In genomic region chr11:104625246-104625645, GRCh38 we compare ENCODE assay signal across 22 cellular contexts.
A peak's percentile ranks its signal among the peaks of the same experiment; 100 is the strongest.
DNase-seq lines count a peak whose midpoint lies in the region; ATAC-seq, FAIRE-seq and TF ChIP-seq lines count a peak whose summit lies in the region.
"Had no signal": no experiment of that assay in that cellular context is flagged by ENCODE, and none has a peak within 500 bp of the region (broad histone marks: within the 10 kb centered on the region; RNA-seq: fewer than 3 reads in every experiment).

No MANE protein-coding gene starts in this region.

- no peak for TF ChIP-seq CTCF in RWPE1 (conservative IDR thresholded peaks at IDR 0.05; ENCODE audit: low read depth)
- no peak for TF ChIP-seq CTCF in endothelial cell of umbilical vein (IDR thresholded peaks at IDR 0.05; ENCODE audit: extremely low read depth in 1 of 2, insufficient read depth in 1 of 2, low read depth in 1 of 2, low read length in 2 of 2)

- POLR2A ChIA-PET in RWPE1 (lab: Yijun Ruan, JAX; ENCODE audit: low non-redundant PET) = no interaction called here
- POLR2A ChIA-PET in endothelial cell of umbilical vein (lab: Charles Lee) = no interaction called here

- no peaks in the 10 kb centered on the region for H3K79me2 ChIP-seq in endothelial cell of umbilical vein (ENCODE audit: control insufficient read depth, insufficient read depth, low read length)

- intact Hi-C loops in endothelial cell of umbilical vein (cut with micrococcal nuclease) = no loop called here

- FAIRE-seq in endothelial cell of umbilical vein (lab: Jason Lieb, UNC) = no peak
- FAIRE-seq: GM12878 had no signal

- peaks cover 5% of the 10 kb centered on the region for H3K4me1 ChIP-seq in endothelial cell of umbilical vein (ENCODE audit: control insufficient read depth, extremely low read depth, insufficient read depth, low read length)
- H3K4me1 ChIP-seq: gastrocnemius medialis, prostate gland, spleen, testis had no signal

- no peaks in the 10 kb centered on the region for H3K9me1 ChIP-seq in endothelial cell of umbilical vein (replicated peaks; ENCODE audit: control insufficient read depth, extremely low read depth, insufficient read depth, low read length)

- H3K36me3 ChIP-seq in endothelial cell of umbilical vein (ENCODE audit: control insufficient read depth in 2 of 2, extremely low read depth in 1 of 2, insufficient read depth in 2 of 2, low read length in 2 of 2) = no peaks in the 10 kb centered on the region
- H3K36me3 ChIP-seq: gastrocnemius medialis, MG63, prostate gland, spleen, WERI-Rb-1 had no signal

- no peak overlapping the region for H3K4me3 ChIP-seq in endothelial cell of umbilical vein (replicated peaks in 1 of 3; ENCODE audit: insufficient read depth in 1 of 3, low read depth in 1 of 3, low read length in 3 of 3)
- H3K4me3 ChIP-seq: gastrocnemius medialis, GM12878, MG63, prostate gland, spleen, testis had no signal

- no peak overlapping the region for H2AFZ ChIP-seq in endothelial cell of umbilical vein (ENCODE audit: low read depth, low read length)

- H3K27ac ChIP-seq in RWPE1 = no peak overlapping the region
- no peak overlapping the region for H3K27ac ChIP-seq in endothelial cell of umbilical vein (ENCODE audit: insufficient read depth, low read depth, low read length)
- H3K27ac ChIP-seq: gastrocnemius medialis, prostate gland, spleen, testis, WERI-Rb-1 had no signal

- no peaks in the 10 kb centered on the region for H4K20me1 ChIP-seq in endothelial cell of umbilical vein (replicated peaks; ENCODE audit: control insufficient read depth, extremely low read depth, insufficient read depth, low read length)

- no peak for ATAC-seq in HG03378 (IDR thresholded peaks at IDR 0.05; ENCODE audit: unreplicated experiment)
- ATAC-seq: activated T-cell treated with anti-CD3 and anti-CD28 coated beads, Interleukin-2, amount 50 U/mL, for 4 hours; effector memory CD8-positive, alpha-beta T cell; gastrocnemius medialis; GM12878; left colon had no signal

- no peaks in the 10 kb centered on the region for H3K9me3 ChIP-seq in endothelial cell of umbilical vein (replicated peaks; ENCODE audit: control insufficient read depth, insufficient read depth, low read length)
- H3K9me3 ChIP-seq: gastrocnemius medialis, MG63, prostate gland, spleen, testis had no signal

- H3K9ac ChIP-seq in endothelial cell of umbilical vein (replicated peaks; ENCODE audit: extremely low read depth, insufficient read depth, low read length) = no peak overlapping the region

- BruUV-seq in endothelial cell of umbilical vein (replicated peaks; lab: Mats Ljungman, UMichigan) = no TSS peak

- dilution Hi-C loops in endothelial cell of umbilical vein (cut with MboI; ENCODE audit: extremely low pct_ligation_motif_present, low sequenced_read_pairs) = no loop called here

- CTCF ChIA-PET in RWPE1 (lab: Yijun Ruan, JAX) = interaction anchor here (0.6 to 0.7 kb wide), 3 partner anchors 13 to 577 kb away, joined by 3 to 6 read pairs (median 3); no protein-coding TSS in a partner anchor
- CTCF ChIA-PET in endothelial cell of umbilical vein (lab: Charles Lee) = interaction anchor here (0.9 to 1.9 kb wide), 5 partner anchors 9 to 1238 kb away, joined by 3 to 8 read pairs (median 3); no protein-coding TSS in a partner anchor

- H3K4me2 ChIP-seq in endothelial cell of umbilical vein (ENCODE audit: insufficient read depth, low read length) = no peak overlapping the region

- TF ChIP-seq POLR2A in endothelial cell of umbilical vein (IDR thresholded peaks at IDR 0.05; ENCODE audit: low read depth, low read length) = no peak

- no peaks in the 10 kb centered on the region for H3K27me3 ChIP-seq in endothelial cell of umbilical vein (ENCODE audit: control insufficient read depth in 2 of 2, insufficient read depth in 2 of 2, low read length in 2 of 2)
- H3K27me3 ChIP-seq: gastrocnemius medialis, MG63, spleen, testis had no signal

- DNase-seq in HCEC 1CT = peak; percentile 59
- peak; percentile 5 for DNase-seq in RWPE1 (ENCODE audit: low spot score)
- peak; percentile 25 for DNase-seq in endothelial cell of umbilical vein (ENCODE audit: low read depth, low spot score)
- peak; percentile 19 for DNase-seq in renal cortical epithelial cell (ENCODE audit: low read depth)
- DNase-seq in NCI-H1417 (lab: John Stamatoyannopoulos, UW) = no peak
- no peak for DNase-seq in activated effector memory CD4-positive, alpha-beta T cell treated with anti-CD3 and anti-CD28 coated beads, Interleukin-2, amount 50 U/mL, for 16 hours
- DNase-seq: activated CD4-positive, alpha-beta memory T cell treated with anti-CD3 and anti-CD28 coated beads, Interleukin-2, amount 10 ng/mL, durations not matched to agents 7 days and 5 days; activated T-cell treated with anti-CD3 and anti-CD28 coated beads, Interleukin-2, amount 50 U/mL, for 4 hours; central memory CD4-positive, alpha-beta T cell; effector memory CD8-positive, alpha-beta T cell; gastrocnemius medialis; left colon; MG63; NCI-H187; NCI-H345; spleen; stimulated activated CD8-positive, alpha-beta memory T cell treated with anti-CD3 and anti-CD28 coated beads, Interleukin-4, amount 100 ng/mL, for 48 hours; testis; WERI-Rb-1 had no signal

TF ChIP-seq in endothelial cell of umbilical vein, 7 proteins besides CTCF, POLR2A, EP300 and RAD21:
- no peak for TF ChIP-seq POLR2AphosphoS5 (IDR thresholded peaks at IDR 0.05; ENCODE audit: insufficient read depth, low read depth, low read length)
- no peak for TF ChIP-seq GATA2 (IDR thresholded peaks at IDR 0.05; ENCODE audit: insufficient read depth, insufficient read length, low read depth, low read length)
- TF ChIP-seq MYC (IDR thresholded peaks at IDR 0.05; ENCODE audit: low read depth, low read length) = no peak
- TF ChIP-seq FOS (IDR thresholded peaks at IDR 0.05; ENCODE audit: borderline replicate concordance, insufficient read depth, low read length) = no peak
- no peak for TF ChIP-seq MAX (IDR thresholded peaks at IDR 0.05; ENCODE audit: insufficient read depth, insufficient read length)
- TF ChIP-seq EZH2 (IDR thresholded peaks at IDR 0.05; ENCODE audit: borderline replicate concordance, low read depth, low read length, severe bottlenecking) = no peak
- TF ChIP-seq JUN (IDR thresholded peaks at IDR 0.05; ENCODE audit: borderline replicate concordance, insufficient read depth, insufficient read length, low read depth) = no peak

Comparison
In these comparisons a context has a peak if more than half of its experiments do, and no peak if none do; other contexts are left out.
1. DNase-seq: peak in HCEC 1CT (single experiment), RWPE1 (single experiment), endothelial cell of umbilical vein (single experiment) and renal cortical epithelial cell (single experiment); none in NCI-H1417 (0 of 3) and activated effector memory CD4-positive, alpha-beta T cell treated with anti-CD3 and anti-CD28 coated beads, Interleukin-2, amount 50 U/mL, for 16 hours (single experiment).